Comparison of ENCODE assay signal across 1 cellular context in the genomic region with DNA sequence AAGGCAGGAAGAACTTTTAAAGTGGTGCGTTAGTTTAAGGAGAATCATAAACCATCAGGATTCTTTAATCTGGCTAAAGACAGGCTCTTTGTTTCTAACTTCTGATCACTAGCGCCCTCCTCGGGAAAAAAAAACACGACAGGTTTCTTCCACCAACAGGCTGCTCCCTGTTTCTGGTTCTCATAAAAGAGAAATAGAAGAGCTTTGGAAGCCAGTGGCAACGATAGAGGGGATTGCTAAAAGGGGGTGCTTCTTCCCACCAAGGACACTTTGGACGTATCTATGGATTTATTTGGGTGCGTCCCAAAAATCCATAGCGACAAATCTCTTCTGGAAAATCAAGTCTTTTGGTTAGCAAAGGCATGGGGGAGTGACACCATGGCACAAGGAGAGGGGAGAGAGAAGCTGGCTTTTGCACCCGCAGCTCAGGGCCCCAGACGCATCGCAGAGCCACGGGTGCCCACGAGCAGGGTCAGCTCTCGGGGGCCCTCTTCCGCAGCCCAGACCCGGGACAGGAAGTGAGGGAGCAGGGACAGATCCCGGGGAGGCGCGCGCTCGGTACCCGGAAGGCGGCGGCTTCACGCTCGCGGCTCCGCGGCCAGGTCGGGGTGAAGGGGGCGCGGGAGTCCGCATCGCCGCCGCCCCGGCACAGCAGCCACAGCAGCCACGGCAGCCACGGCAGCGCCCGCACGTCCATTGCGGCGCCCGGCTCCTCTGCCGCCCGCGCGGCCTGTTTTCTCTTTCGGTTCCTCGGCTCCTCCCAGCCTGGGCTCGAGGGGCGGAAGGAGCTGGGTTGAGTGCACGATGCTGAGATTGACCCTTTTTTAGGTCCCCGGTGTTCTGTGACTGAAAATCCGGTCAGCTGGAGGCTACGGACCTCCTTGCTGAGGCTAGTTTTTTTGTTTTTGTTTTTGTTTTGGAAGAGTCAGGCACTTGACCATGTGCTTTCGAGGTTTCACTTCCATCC.
A peak's percentile ranks its signal among the peaks of the same experiment; 100 is the strongest.
TF ChIP-seq lines count a peak whose summit lies in the region.

A gene with protein sequence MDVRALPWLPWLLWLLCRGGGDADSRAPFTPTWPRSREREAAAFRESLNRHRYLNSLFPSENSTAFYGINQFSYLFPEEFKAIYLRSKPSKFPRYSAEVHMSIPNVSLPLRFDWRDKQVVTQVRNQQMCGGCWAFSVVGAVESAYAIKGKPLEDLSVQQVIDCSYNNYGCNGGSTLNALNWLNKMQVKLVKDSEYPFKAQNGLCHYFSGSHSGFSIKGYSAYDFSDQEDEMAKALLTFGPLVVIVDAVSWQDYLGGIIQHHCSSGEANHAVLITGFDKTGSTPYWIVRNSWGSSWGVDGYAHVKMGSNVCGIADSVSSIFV (minus strand): TSS at position 716 of the 967 bp plus-strand sequence. CDS start 19 bp downstream, at position 697.

TF ChIP-seq in HepG2, 621 proteins besides CTCF, POLR2A, EP300 and RAD21 (continued from another document and continues in another):
- TF ChIP-seq GPN1 (CRISPR knock-in tag; IDR thresholded peaks at IDR 0.05; ENCODE audit: borderline replicate concordance) (no peak), GABPA (IDR thresholded peaks at IDR 0.05; ENCODE audit: low read depth, low read length) (peak; percentile 77), GABPA (CRISPR knock-in tag; IDR thresholded peaks at IDR 0.05; ENCODE audit: low read depth) (peak; percentile 89), ZNF607 (CRISPR knock-in tag; IDR thresholded peaks at IDR 0.05; ENCODE audit: borderline replicate concordance) (no peak), ZBTB38 (CRISPR knock-in tag; IDR thresholded peaks at IDR 0.05) (peak; percentile 69; the same call in 1 of the 2 replicates), CHCHD3 (CRISPR knock-in tag; IDR thresholded peaks at IDR 0.05) (0 out of 2 replicates have a peak, but pooled peaks have one; percentile 26), SCMH1 (CRISPR knock-in tag; IDR thresholded peaks at IDR 0.05; ENCODE audit: borderline replicate concordance) (no peak), MAFF (IDR thresholded peaks at IDR 0.05; ENCODE audit: low read depth, low read length) (no peak), PHB2 (IDR thresholded peaks at IDR 0.05; ENCODE audit: partially characterized antibody) (no peak), ARNT2 (CRISPR knock-in tag; IDR thresholded peaks at IDR 0.05; ENCODE audit: low read depth) (peak; percentile 55; the same call in 1 of the 2 replicates), KDM6A (CRISPR knock-in tag; IDR thresholded peaks at IDR 0.05; ENCODE audit: low read depth) (no peak), ZNF678 (CRISPR knock-in tag; IDR thresholded peaks at IDR 0.05) (no peak), SNRNP70 (IDR thresholded peaks at IDR 0.05; ENCODE audit: low read depth, low read length) (no peak), SETDB1 (CRISPR knock-in tag; IDR thresholded peaks at IDR 0.05; ENCODE audit: borderline replicate concordance) (peak; percentile 51; the same call in 1 of the 2 replicates), THYN1 (CRISPR knock-in tag; IDR thresholded peaks at IDR 0.05; ENCODE audit: borderline replicate concordance, low read depth) (no peak), ZNF563 (CRISPR knock-in tag; IDR thresholded peaks at IDR 0.05) (peak; percentile 92), NFE2 (CRISPR knock-in tag; IDR thresholded peaks at IDR 0.05) (no peak), ZFX (CRISPR knock-in tag; IDR thresholded peaks at IDR 0.05; ENCODE audit: low read depth) (peak; percentile 69), ZSCAN29 (CRISPR knock-in tag; conservative IDR thresholded peaks at IDR 0.05) (no peak), IRF2 (CRISPR knock-in tag; IDR thresholded peaks at IDR 0.05) (no peak; the same call in 1 of the 2 replicates), ZNF17 (CRISPR knock-in tag; IDR thresholded peaks at IDR 0.05) (0 out of 2 replicates have a peak, but pooled peaks have one; percentile 49), FOSL1 (CRISPR knock-in tag; IDR thresholded peaks at IDR 0.05; ENCODE audit: borderline replicate concordance) (no peak), TEAD3 (CRISPR knock-in tag; optimal IDR thresholded peaks at IDR 0.05; ENCODE audit: borderline replicate concordance) (no peak), ZNF282 (IDR thresholded peaks at IDR 0.05; ENCODE audit: partially characterized antibody) (no peak), ZEB1 (IDR thresholded peaks at IDR 0.05; ENCODE audit: insufficient replicate concordance, low read depth) (no peak), SOX5 (CRISPR knock-in tag; IDR thresholded peaks at IDR 0.05; ENCODE audit: borderline replicate concordance) (no peak), ARNTL (CRISPR knock-in tag; IDR thresholded peaks at IDR 0.05) (no peak), SP2 (CRISPR knock-in tag; IDR thresholded peaks at IDR 0.05) (0 out of 2 replicates have a peak, but pooled peaks have one; percentile 19), HDAC1 (CRISPR knock-in tag; IDR thresholded peaks at IDR 0.05) (no peak), RFXAP (CRISPR knock-in tag; IDR thresholded peaks at IDR 0.05; ENCODE audit: borderline replicate concordance) (peak; percentile 32; the same call in 1 of the 2 replicates), SRF (IDR thresholded peaks at IDR 0.05; ENCODE audit: low read depth, low read length) (no peak), ZNF550 (CRISPR knock-in tag; IDR thresholded peaks at IDR 0.05; ENCODE audit: borderline replicate concordance) (no peak), NR2F2 (IDR thresholded peaks at IDR 0.05; ENCODE audit: borderline replicate concordance, low read depth) (no peak), ZC3H13 (CRISPR knock-in tag; IDR thresholded peaks at IDR 0.05) (no peak), ZFYVE20 (CRISPR knock-in tag; IDR thresholded peaks at IDR 0.05; ENCODE audit: borderline replicate concordance, low read depth) (no peak), MIER2 (CRISPR knock-in tag; IDR thresholded peaks at IDR 0.05) (peak; percentile 47; the same call in 1 of the 2 replicates), ZNF747 (CRISPR knock-in tag; IDR thresholded peaks at IDR 0.05; ENCODE audit: borderline replicate concordance) (no peak), ARNT (IDR thresholded peaks at IDR 0.05) (no peak)
- TF ChIP-seq, protein P1, sequence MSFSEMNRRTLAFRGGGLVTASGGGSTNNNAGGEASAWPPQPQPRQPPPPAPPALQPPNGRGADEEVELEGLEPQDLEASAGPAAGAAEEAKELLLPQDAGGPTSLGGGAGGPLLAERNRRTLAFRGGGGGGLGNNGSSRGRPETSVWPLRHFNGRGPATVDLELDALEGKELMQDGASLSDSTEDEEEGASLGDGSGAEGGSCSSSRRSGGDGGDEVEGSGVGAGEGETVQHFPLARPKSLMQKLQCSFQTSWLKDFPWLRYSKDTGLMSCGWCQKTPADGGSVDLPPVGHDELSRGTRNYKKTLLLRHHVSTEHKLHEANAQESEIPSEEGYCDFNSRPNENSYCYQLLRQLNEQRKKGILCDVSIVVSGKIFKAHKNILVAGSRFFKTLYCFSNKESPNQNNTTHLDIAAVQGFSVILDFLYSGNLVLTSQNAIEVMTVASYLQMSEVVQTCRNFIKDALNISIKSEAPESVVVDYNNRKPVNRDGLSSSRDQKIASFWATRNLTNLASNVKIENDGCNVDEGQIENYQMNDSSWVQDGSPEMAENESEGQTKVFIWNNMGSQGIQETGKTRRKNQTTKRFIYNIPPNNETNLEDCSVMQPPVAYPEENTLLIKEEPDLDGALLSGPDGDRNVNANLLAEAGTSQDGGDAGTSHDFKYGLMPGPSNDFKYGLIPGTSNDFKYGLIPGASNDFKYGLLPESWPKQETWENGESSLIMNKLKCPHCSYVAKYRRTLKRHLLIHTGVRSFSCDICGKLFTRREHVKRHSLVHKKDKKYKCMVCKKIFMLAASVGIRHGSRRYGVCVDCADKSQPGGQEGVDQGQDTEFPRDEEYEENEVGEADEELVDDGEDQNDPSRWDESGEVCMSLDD (CRISPR knock-in tag; IDR thresholded peaks at IDR 0.05; ENCODE audit: borderline replicate concordance): no peak
- TF ChIP-seq, protein P2, sequence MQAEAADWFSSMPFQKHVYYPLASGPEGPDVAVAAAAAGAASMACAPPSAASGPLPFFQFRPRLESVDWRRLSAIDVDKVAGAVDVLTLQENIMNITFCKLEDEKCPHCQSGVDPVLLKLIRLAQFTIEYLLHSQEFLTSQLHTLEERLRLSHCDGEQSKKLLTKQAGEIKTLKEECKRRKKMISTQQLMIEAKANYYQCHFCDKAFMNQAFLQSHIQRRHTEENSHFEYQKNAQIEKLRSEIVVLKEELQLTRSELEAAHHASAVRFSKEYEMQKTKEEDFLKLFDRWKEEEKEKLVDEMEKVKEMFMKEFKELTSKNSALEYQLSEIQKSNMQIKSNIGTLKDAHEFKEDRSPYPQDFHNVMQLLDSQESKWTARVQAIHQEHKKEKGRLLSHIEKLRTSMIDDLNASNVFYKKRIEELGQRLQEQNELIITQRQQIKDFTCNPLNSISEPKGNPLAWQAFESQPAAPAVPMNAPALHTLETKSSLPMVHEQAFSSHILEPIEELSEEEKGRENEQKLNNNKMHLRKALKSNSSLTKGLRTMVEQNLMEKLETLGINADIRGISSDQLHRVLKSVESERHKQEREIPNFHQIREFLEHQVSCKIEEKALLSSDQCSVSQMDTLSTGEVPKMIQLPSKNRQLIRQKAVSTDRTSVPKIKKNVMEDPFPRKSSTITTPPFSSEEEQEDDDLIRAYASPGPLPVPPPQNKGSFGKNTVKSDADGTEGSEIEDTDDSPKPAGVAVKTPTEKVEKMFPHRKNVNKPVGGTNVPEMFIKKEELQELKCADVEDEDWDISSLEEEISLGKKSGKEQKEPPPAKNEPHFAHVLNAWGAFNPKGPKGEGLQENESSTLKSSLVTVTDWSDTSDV (CRISPR knock-in tag; IDR thresholded peaks at IDR 0.05): no peak
- TF ChIP-seq, protein P3, sequence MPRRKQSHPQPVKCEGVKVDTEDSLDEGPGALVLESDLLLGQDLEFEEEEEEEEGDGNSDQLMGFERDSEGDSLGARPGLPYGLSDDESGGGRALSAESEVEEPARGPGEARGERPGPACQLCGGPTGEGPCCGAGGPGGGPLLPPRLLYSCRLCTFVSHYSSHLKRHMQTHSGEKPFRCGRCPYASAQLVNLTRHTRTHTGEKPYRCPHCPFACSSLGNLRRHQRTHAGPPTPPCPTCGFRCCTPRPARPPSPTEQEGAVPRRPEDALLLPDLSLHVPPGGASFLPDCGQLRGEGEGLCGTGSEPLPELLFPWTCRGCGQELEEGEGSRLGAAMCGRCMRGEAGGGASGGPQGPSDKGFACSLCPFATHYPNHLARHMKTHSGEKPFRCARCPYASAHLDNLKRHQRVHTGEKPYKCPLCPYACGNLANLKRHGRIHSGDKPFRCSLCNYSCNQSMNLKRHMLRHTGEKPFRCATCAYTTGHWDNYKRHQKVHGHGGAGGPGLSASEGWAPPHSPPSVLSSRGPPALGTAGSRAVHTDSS (CRISPR knock-in tag; conservative IDR thresholded peaks at IDR 0.05): no peak
- TF ChIP-seq, protein P4, sequence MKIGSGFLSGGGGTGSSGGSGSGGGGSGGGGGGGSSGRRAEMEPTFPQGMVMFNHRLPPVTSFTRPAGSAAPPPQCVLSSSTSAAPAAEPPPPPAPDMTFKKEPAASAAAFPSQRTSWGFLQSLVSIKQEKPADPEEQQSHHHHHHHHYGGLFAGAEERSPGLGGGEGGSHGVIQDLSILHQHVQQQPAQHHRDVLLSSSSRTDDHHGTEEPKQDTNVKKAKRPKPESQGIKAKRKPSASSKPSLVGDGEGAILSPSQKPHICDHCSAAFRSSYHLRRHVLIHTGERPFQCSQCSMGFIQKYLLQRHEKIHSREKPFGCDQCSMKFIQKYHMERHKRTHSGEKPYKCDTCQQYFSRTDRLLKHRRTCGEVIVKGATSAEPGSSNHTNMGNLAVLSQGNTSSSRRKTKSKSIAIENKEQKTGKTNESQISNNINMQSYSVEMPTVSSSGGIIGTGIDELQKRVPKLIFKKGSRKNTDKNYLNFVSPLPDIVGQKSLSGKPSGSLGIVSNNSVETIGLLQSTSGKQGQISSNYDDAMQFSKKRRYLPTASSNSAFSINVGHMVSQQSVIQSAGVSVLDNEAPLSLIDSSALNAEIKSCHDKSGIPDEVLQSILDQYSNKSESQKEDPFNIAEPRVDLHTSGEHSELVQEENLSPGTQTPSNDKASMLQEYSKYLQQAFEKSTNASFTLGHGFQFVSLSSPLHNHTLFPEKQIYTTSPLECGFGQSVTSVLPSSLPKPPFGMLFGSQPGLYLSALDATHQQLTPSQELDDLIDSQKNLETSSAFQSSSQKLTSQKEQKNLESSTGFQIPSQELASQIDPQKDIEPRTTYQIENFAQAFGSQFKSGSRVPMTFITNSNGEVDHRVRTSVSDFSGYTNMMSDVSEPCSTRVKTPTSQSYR (CRISPR knock-in tag; IDR thresholded peaks at IDR 0.05; ENCODE audit: borderline replicate concordance): no peak
- TF ChIP-seq, protein P5, sequence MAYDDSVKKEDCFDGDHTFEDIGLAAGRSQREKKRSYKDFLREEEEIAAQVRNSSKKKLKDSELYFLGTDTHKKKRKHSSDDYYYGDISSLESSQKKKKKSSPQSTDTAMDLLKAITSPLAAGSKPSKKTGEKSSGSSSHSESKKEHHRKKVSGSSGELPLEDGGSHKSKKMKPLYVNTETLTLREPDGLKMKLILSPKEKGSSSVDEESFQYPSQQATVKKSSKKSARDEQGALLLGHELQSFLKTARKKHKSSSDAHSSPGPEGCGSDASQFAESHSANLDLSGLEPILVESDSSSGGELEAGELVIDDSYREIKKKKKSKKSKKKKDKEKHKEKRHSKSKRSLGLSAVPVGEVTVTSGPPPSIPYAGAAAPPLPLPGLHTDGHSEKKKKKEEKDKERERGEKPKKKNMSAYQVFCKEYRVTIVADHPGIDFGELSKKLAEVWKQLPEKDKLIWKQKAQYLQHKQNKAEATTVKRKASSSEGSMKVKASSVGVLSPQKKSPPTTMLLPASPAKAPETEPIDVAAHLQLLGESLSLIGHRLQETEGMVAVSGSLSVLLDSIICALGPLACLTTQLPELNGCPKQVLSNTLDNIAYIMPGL (CRISPR knock-in tag; IDR thresholded peaks at IDR 0.05; ENCODE audit: borderline replicate concordance in 1 of 2, low read depth in 1 of 2): peak; percentile 74 to 78; a peak in 3 of 4 replicates
- TF ChIP-seq, protein P6, sequence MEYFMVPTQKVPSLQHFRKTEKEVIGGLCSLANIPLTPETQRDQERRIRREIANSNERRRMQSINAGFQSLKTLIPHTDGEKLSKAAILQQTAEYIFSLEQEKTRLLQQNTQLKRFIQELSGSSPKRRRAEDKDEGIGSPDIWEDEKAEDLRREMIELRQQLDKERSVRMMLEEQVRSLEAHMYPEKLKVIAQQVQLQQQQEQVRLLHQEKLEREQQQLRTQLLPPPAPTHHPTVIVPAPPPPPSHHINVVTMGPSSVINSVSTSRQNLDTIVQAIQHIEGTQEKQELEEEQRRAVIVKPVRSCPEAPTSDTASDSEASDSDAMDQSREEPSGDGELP (IDR thresholded peaks at IDR 0.05; ENCODE audit: borderline replicate concordance, low read depth): no peak
- TF ChIP-seq, protein P7, sequence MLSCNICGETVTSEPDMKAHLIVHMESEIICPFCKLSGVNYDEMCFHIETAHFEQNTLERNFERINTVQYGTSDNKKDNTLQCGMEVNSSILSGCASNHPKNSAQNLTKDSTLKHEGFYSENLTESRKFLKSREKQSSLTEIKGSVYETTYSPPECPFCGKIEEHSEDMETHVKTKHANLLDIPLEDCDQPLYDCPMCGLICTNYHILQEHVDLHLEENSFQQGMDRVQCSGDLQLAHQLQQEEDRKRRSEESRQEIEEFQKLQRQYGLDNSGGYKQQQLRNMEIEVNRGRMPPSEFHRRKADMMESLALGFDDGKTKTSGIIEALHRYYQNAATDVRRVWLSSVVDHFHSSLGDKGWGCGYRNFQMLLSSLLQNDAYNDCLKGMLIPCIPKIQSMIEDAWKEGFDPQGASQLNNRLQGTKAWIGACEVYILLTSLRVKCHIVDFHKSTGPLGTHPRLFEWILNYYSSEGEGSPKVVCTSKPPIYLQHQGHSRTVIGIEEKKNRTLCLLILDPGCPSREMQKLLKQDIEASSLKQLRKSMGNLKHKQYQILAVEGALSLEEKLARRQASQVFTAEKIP (CRISPR knock-in tag; IDR thresholded peaks at IDR 0.05; ENCODE audit: borderline replicate concordance): no peak
